10 cellular contexts compared by ENCODE assay signal in genomic region chr10:93566435-93567276, GRCh38. TPM values are rescaled to one million over a fixed set of nuclear protein-coding genes. Genes with fewer than 3 reads are reported as not detected.
DNase-seq lines count a peak whose midpoint lies in the region; ATAC-seq, FAIRE-seq and TF ChIP-seq lines count a peak whose summit lies in the region.
"Had no signal": no experiment of that assay in that cellular context is flagged by ENCODE, and none has a peak within 500 bp of the region (broad histone marks: within the 10 kb centered on the region; RNA-seq: fewer than 3 reads in every experiment).

Gene FFAR4 (plus strand): TSS chr10:93566665. CDS start chr10:93566721, 56 bp downstream.

- H3K27ac ChIP-seq in right lobe of liver, result no peak within 1 kb of the TSS
- H3K27ac ChIP-seq in testis, result no peak within 1 kb of the TSS

- WGBS in right lobe of liver (ENCODE audit: insufficient coverage, low coverage, low lambda C conversion rate, missing lambda C conversion rate), result 10% methylated on average over 6 of the region's 85 CpGs
- 1 to 4% methylated on average over 18 to 63 of the region's 85 CpGs for WGBS in testis, 2 donors

- H3K36me3 ChIP-seq in right lobe of liver (no peaks in the 10 kb centered on the region), testis (ENCODE audit: low read depth, missing control alignments) (no peaks in the 10 kb centered on the region)

- H3K4me1 ChIP-seq in right lobe of liver, result peaks cover 0 to 5% (median 0%) of the 10 kb centered on the region in 4 donors
- peaks cover 8% of the 10 kb centered on the region for H3K4me1 ChIP-seq in testis

- peak; percentile 71 to 82 (median 76) for ATAC-seq in right lobe of liver
- no peak for ATAC-seq in HG02610 (IDR thresholded peaks at IDR 0.05; ENCODE audit: unreplicated experiment)

- peaks cover 0 to 7% of the 10 kb centered on the region in 2 donors for H3K27me3 ChIP-seq in right lobe of liver
- no peaks in the 10 kb centered on the region for H3K27me3 ChIP-seq in testis

- H3K4me3 ChIP-seq in right lobe of liver (peak within 1 kb of the TSS; percentile 4 to 35 (median 14)), testis (peak within 1 kb of the TSS; percentile 12 to 34)

- in situ Hi-C loops in T47D (cut with HindIII; ENCODE audit: low pct_unique_long_range_greater_than_20kb, low sequenced_read_pairs), result no loop called here

- TF ChIP-seq CTCF in right lobe of liver (IDR thresholded peaks at IDR 0.05) (no peak), testis (IDR thresholded peaks at IDR 0.05) (no peak)

- no peak for FAIRE-seq in RCC 7860 (lab: Jason Lieb, UNC)

- DNase-seq in NCI-H1092 treated with DMSO at 0.1 percent for 48 hours (lab: John Stamatoyannopoulos, UW) (peak; percentile 35), NCI-H1092 (lab: John Stamatoyannopoulos, UW) (no peak), T47D (ENCODE audit: low read depth in 1 of 2, low spot score in 1 of 2) (peak; percentile 80 to 82), right lobe of liver (peak in 2 of 3 donors; percentile 51 to 56), testis (no peak), RCC 7860 (ENCODE audit: low spot score) (no peak)
- no peak for DNase-seq in effector CD8-positive, alpha-beta T cell (lab: John Stamatoyannopoulos, UW)
- DNase-seq: stimulated activated CD4-positive, alpha-beta T cell treated with anti-CD3 and anti-CD28 coated beads, Interleukin-12 subunit alpha, Interleukin-12 subunit beta, amount 100 ng/mL, for 4 hours had no signal

- TF ChIP-seq POLR2A in right lobe of liver (IDR thresholded peaks at IDR 0.05) (no peak), testis (IDR thresholded peaks at IDR 0.05) (no peak)

- H3K9me3 ChIP-seq in right lobe of liver (no peaks in the 10 kb centered on the region), testis (no peaks in the 10 kb centered on the region)

- intact Hi-C loops in right lobe of liver (cut with DNase I), result no loop called here
- intact Hi-C loops in testis (cut with DNase I; ENCODE audit: low total_unique reads), result no loop called here

RNA-seq across cellular contexts. Expression of gene FFAR4, which starts in this region (rescaled TPM):
- under 1 TPM; 0.07 to 0.27 (median 0.19) TPM for total RNA-seq in right lobe of liver
- under 1 TPM; 0.12 to 0.55 TPM for total RNA-seq in testis
- 1.3 TPM for polyA plus RNA-seq in testis (ENCODE audit: insufficient read depth, low read depth, low replicate concordance)
- polyA plus RNA-seq: AG04450 had no signal

Comparison
In these comparisons a context has a peak if more than half of its experiments do, and no peak if none do; other contexts are left out.
1. DNase-seq: peak in NCI-H1092 treated with DMSO at 0.1 percent for 48 hours (single experiment) and T47D (2 of 2); none in NCI-H1092 (single experiment), testis (single experiment), effector CD8-positive, alpha-beta T cell (single experiment) and RCC 7860 (single experiment).
2. Peak in DNase-seq, ATAC-seq and H3K4me3 ChIP-seq in right lobe of liver; RNA of the gene not detected or under 1 TPM.